ENCODE assay signal across 12 cellular contexts in genomic region chr10:78433722-78434535, GRCh38.
DNase-seq lines count a peak whose midpoint lies in the region; ATAC-seq and TF ChIP-seq lines count a peak whose summit lies in the region.
"Had no signal": no experiment of that assay in that cellular context is flagged by ENCODE, and none has a peak within 500 bp of the region (broad histone marks: within the 10 kb centered on the region; RNA-seq: fewer than 3 reads in every experiment).

No MANE protein-coding gene starts in this region.

- no peak overlapping the region for H3K27ac ChIP-seq in right cardiac atrium (ENCODE audit: low read length)
- H3K27ac ChIP-seq in transverse colon, result peak overlapping the region in 3 of 4 donors; percentile 4 to 43 (median 11)

- TF ChIP-seq EP300 in transverse colon (IDR thresholded peaks at IDR 0.05; ENCODE audit: low read depth), result no peak

- intact Hi-C loops in right cardiac atrium (cut with DNase I), result loop anchor here in 1 of 4 donors (10.0 kb wide), 1 partner anchor 761 kb away; no protein-coding TSS in a partner anchor
- intact Hi-C loops in transverse colon (cut with DNase I; ENCODE audit: low total_unique reads), result no loop called here

- ATAC-seq in right cardiac atrium (peak; percentile 32 to 62), GM18873 (IDR thresholded peaks at IDR 0.05; ENCODE audit: low FRiP score, unreplicated experiment) (no peak), GM21423 (IDR thresholded peaks at IDR 0.05; ENCODE audit: unreplicated experiment) (no peak), HG03520 (IDR thresholded peaks at IDR 0.05; ENCODE audit: unreplicated experiment) (no peak)
- ATAC-seq: A549, HepG2 had no signal

- in situ Hi-C loops in transverse colon (cut with MboI; ENCODE audit: low pct_ligation_motif_present in 1 of 4, low pct_unique_long_range_greater_than_20kb in 1 of 4, low sequenced_read_pairs in 3 of 4), result no loop called here

- H3K9me3 ChIP-seq in right cardiac atrium (ENCODE audit: control insufficient read depth, low read length) (no peaks in the 10 kb centered on the region), transverse colon (no peaks in the 10 kb centered on the region)
- H3K9me3 ChIP-seq: A549 had no signal

- WGBS in right cardiac atrium, result 63% methylated on average over 12 of the region's 12 CpGs
- 76 to 91% methylated on average over 4 to 12 of the region's 12 CpGs for WGBS in transverse colon (ENCODE audit: low coverage in 1 of 2), 2 donors

- H3K4me1 ChIP-seq in right cardiac atrium (ENCODE audit: control insufficient read depth, insufficient read depth, low read length) (no peaks in the 10 kb centered on the region), transverse colon (peaks cover 6 to 25% (median 12%) of the 10 kb centered on the region in 4 donors)

- H3K36me3 ChIP-seq in transverse colon, result no peaks in the 10 kb centered on the region

- DNase-seq in NCI-H2227 (lab: John Stamatoyannopoulos, UW; ENCODE audit: unreplicated experiment) (peak; percentile 2), NCI-H2227 treated with DMSO at 0.1 percent for 48 hours (lab: John Stamatoyannopoulos, UW) (no peak), SHP77 treated with DMSO at 0.1 percent for 48 hours (lab: John Stamatoyannopoulos, UW) (peak; percentile 26), right cardiac atrium (no peak), transverse colon (no peak)
- DNase-seq: activated CD4-positive, alpha-beta T cell treated with anti-CD3 and anti-CD28 coated beads, Interleukin-2, amount 50 U/mL, for 4 hours; activated naive CD4-positive, alpha-beta T cell treated with anti-CD3 and anti-CD28 coated beads for 36 hours had no signal

- H3K4me3 ChIP-seq in right cardiac atrium (ENCODE audit: low read length), result no peak overlapping the region
- no peak overlapping the region for H3K4me3 ChIP-seq in transverse colon
- H3K4me3 ChIP-seq: A549 had no signal

- H3K27me3 ChIP-seq in right cardiac atrium (ENCODE audit: control insufficient read depth, insufficient read depth), result no peaks in the 10 kb centered on the region
- H3K27me3 ChIP-seq in transverse colon, result no peaks in the 10 kb centered on the region

- no peak for TF ChIP-seq CTCF in transverse colon (IDR thresholded peaks at IDR 0.05)

- no peak for TF ChIP-seq POLR2A in transverse colon (IDR thresholded peaks at IDR 0.05)

Comparison
In these comparisons a context has a peak if more than half of its experiments do, and no peak if none do; other contexts are left out.
1. DNase-seq: peak in NCI-H2227 (single experiment) and SHP77 treated with DMSO at 0.1 percent for 48 hours (single experiment); none in NCI-H2227 treated with DMSO at 0.1 percent for 48 hours (single experiment), right cardiac atrium (0 of 3) and transverse colon (single experiment).
2. ATAC-seq: peak in right cardiac atrium (2 of 2); none in GM18873 (single experiment), GM21423 (single experiment) and HG03520 (single experiment).